10 cellular contexts compared by ENCODE assay signal in genomic region chr1:40382601-40383000, GRCh38. TPM values are rescaled to one million over a fixed set of nuclear protein-coding genes. Genes with fewer than 3 reads are reported as not detected.
DNase-seq lines count a peak whose midpoint lies in the region; ATAC-seq and TF ChIP-seq lines count a peak whose summit lies in the region.
"Had no signal": no experiment of that assay in that cellular context is flagged by ENCODE, and none has a peak within 500 bp of the region (broad histone marks: within the 10 kb centered on the region; RNA-seq: fewer than 3 reads in every experiment).

No MANE protein-coding gene starts in this region.

- no peak for ATAC-seq in CD8-positive, alpha-beta T cell
- ATAC-seq in effector memory CD8-positive, alpha-beta T cell (replicated peaks): no peak
- ATAC-seq in HG03280 (IDR thresholded peaks at IDR 0.05; ENCODE audit: unreplicated experiment) (no peak), GM19397 (IDR thresholded peaks at IDR 0.05; ENCODE audit: unreplicated experiment) (no peak)

- peak overlapping the region; percentile 100 for H3K27ac Mint-ChIP-seq in CD8-positive, alpha-beta T cell
- H3K27ac Mint-ChIP-seq in effector memory CD8-positive, alpha-beta T cell: peak overlapping the region; percentile 97 to 99

- no peak for DNase-seq in CD8-positive, alpha-beta T cell
- DNase-seq in OCI-M1 (lab: John Stamatoyannopoulos, UW) (peak; percentile 65), NCI-H2081 (lab: John Stamatoyannopoulos, UW) (no peak), SKM-1 (lab: John Stamatoyannopoulos, UW; ENCODE audit: unreplicated experiment) (no peak)
- DNase-seq in effector memory CD8-positive, alpha-beta T cell: no peak
- DNase-seq: activated CD8-positive, alpha-beta memory T cell treated with anti-CD3 and anti-CD28 coated beads for 24 hours had no signal

- no peak overlapping the region for H3K9ac ChIP-seq in skeletal muscle tissue (ENCODE audit: low read depth in 1 of 3, low read length in 3 of 3)

- H3K27me3 Mint-ChIP-seq in CD8-positive, alpha-beta T cell (ENCODE audit: low read depth): no peaks in the 10 kb centered on the region
- H3K27me3 Mint-ChIP-seq in effector memory CD8-positive, alpha-beta T cell: no peaks in the 10 kb centered on the region

- peaks cover 93% of the 10 kb centered on the region for H3K4me1 ChIP-seq in CD8-positive, alpha-beta T cell (ENCODE audit: insufficient read depth, low read length)
- H3K4me1 ChIP-seq in skeletal muscle tissue (ENCODE audit: control insufficient read depth in 3 of 3, insufficient read depth in 3 of 3, low read length in 3 of 3): peaks cover 9 to 28% (median 17%) of the 10 kb centered on the region in 3 donors

- peak overlapping the region; percentile 86 for H3K4me3 Mint-ChIP-seq in CD8-positive, alpha-beta T cell
- H3K4me3 Mint-ChIP-seq in effector memory CD8-positive, alpha-beta T cell: peak overlapping the region; percentile 80 to 83

- intact Hi-C loops in CD8-positive, alpha-beta T cell (cut with DNase I, micrococcal nuclease): no loop called here

- no peaks in the 10 kb centered on the region for H3K9me3 Mint-ChIP-seq in CD8-positive, alpha-beta T cell
- H3K9me3 Mint-ChIP-seq in effector memory CD8-positive, alpha-beta T cell: no peaks in the 10 kb centered on the region

- POLR2A ChIA-PET in CD8-positive, alpha-beta T cell (lab: Charles Lee): interaction anchor here (1.3 to 1.9 kb wide), 4 partner anchors 8 to 68 kb away, joined by 3 to 10 read pairs (median 8); partner anchors contain the start of genes SMAP2 and ZFP69B

- no peaks in the 10 kb centered on the region for H3K9me3 ChIP-seq in CD8-positive, alpha-beta T cell (ENCODE audit: low read length)
- H3K9me3 ChIP-seq in skeletal muscle tissue (ENCODE audit: control insufficient read depth in 3 of 3, low read length in 3 of 3): no peaks in the 10 kb centered on the region
- H3K9me3 ChIP-seq: thoracic aorta had no signal

- H3K36me3 ChIP-seq in CD8-positive, alpha-beta T cell (ENCODE audit: insufficient read depth, low read length): peaks cover 3% of the 10 kb centered on the region
- H3K36me3 ChIP-seq in skeletal muscle tissue (ENCODE audit: control insufficient read depth in 3 of 3, insufficient read depth in 3 of 3, low read length in 3 of 3): no peaks in the 10 kb centered on the region
- H3K36me3 ChIP-seq: thoracic aorta had no signal

- H3K4me1 Mint-ChIP-seq in CD8-positive, alpha-beta T cell (ENCODE audit: low read depth): peaks cover 88% of the 10 kb centered on the region
- peaks cover 57 to 71% of the 10 kb centered on the region in 2 donors for H3K4me1 Mint-ChIP-seq in effector memory CD8-positive, alpha-beta T cell (ENCODE audit: low read depth in 2 of 2)

- H3K27me3 ChIP-seq in CD8-positive, alpha-beta T cell (ENCODE audit: insufficient read depth, low read length): no peaks in the 10 kb centered on the region
- H3K27me3 ChIP-seq in skeletal muscle tissue (ENCODE audit: control insufficient read depth in 3 of 3, insufficient read depth in 3 of 3, low read length in 3 of 3): no peaks in the 10 kb centered on the region

- peak overlapping the region; percentile 50 for H3K4me3 ChIP-seq in CD8-positive, alpha-beta T cell (ENCODE audit: low read depth, low read length)
- H3K4me3 ChIP-seq in skeletal muscle tissue (ENCODE audit: low read length in 3 of 3): no peak overlapping the region

- CTCF ChIA-PET in CD8-positive, alpha-beta T cell (lab: Charles Lee): interaction anchor here (0.6 to 14.0 kb wide), 5 partner anchors 22 to 229 kb away, joined by 3 to 109 read pairs (median 3); no protein-coding TSS in a partner anchor

- H3K27ac ChIP-seq in CD8-positive, alpha-beta T cell (ENCODE audit: low read depth, low read length): peak overlapping the region; percentile 93
- peak overlapping the region; percentile 71 for H3K27ac ChIP-seq in skeletal muscle tissue (ENCODE audit: low read depth, low read length)

- no peak for TF ChIP-seq CTCF in CD8-positive, alpha-beta T cell (IDR thresholded peaks at IDR 0.05)

- peaks cover 57% of the 10 kb centered on the region for H3K36me3 Mint-ChIP-seq in CD8-positive, alpha-beta T cell
- peaks cover 58% of the 10 kb centered on the region for H3K36me3 Mint-ChIP-seq in effector memory CD8-positive, alpha-beta T cell (ENCODE audit: insufficient read depth)

RNA-seq across cellular contexts. Expression of gene SMAP2, which starts 9.1 kb away (rescaled TPM):
- 100 to 1,000 TPM; 167 to 171 TPM for total RNA-seq in CD8-positive, alpha-beta T cell
- total RNA-seq in skeletal muscle tissue: 9.9 TPM

Comparison
In these comparisons a context has a peak if more than half of its experiments do, and no peak if none do; other contexts are left out.
1. RNA of gene SMAP2, which starts 9.1 kb away (total RNA-seq): 167 to 171 TPM in CD8-positive, alpha-beta T cell; 9.9 TPM in skeletal muscle tissue (single experiment); every median in the first group is over 10 times any median in the second.